In genomic region chr3:158160958-158161357, GRCh38 we compare ENCODE assay signal across 12 cellular contexts. TPM values are rescaled to one million over a fixed set of nuclear protein-coding genes. Genes with fewer than 3 reads are reported as not detected.
DNase-seq lines count a peak whose midpoint lies in the region; ATAC-seq and TF ChIP-seq lines count a peak whose summit lies in the region.
"Had no signal": no experiment of that assay in that cellular context is flagged by ENCODE, and none has a peak within 500 bp of the region (broad histone marks: within the 10 kb centered on the region; RNA-seq: fewer than 3 reads in every experiment).

No MANE protein-coding gene starts in this region.

- H3K9me1 ChIP-seq in IMR-90 (ENCODE audit: insufficient read depth, low read length) = no peaks in the 10 kb centered on the region

- peak; percentile 73 for DNase-seq in AG20443 (ENCODE audit: low spot score)
- peak; percentile 86 for DNase-seq in IMR-90
- peak; percentile 63 for DNase-seq in amniotic epithelial cell (ENCODE audit: low read depth)
- DNase-seq in hepatocyte (ENCODE audit: low spot score) = peak; percentile 7
- no peak for DNase-seq in mucosa of descending colon
- no peak for DNase-seq in NCI-H1417 (lab: John Stamatoyannopoulos, UW)
- no peak for DNase-seq in CD1c-positive myeloid dendritic cell (ENCODE audit: extremely low spot score)
- DNase-seq: activated CD4-positive, CD25-positive, alpha-beta regulatory T cell treated with anti-CD3 and anti-CD28 coated beads, Interleukin-2, amount 50 U/mL, for 72 hours; Peyer's patch had no signal

- peak; percentile 95 for ATAC-seq in IMR-90 (ENCODE audit: low read depth)
- ATAC-seq in mucosa of descending colon = no peak
- ATAC-seq in GM18511 (IDR thresholded peaks at IDR 0.05; ENCODE audit: unreplicated experiment) = no peak
- ATAC-seq: stimulated activated memory B cell treated with anti-CD40 and anti-IgM and Interleukin-4, amounts not matched to agents 10 μg/mL and 1 μg/mL and 100 μg/mL, for 72 hours had no signal

- CTCF ChIA-PET in IMR-90 (lab: Yijun Ruan, JAX) = interaction anchor here (1.0 kb wide), 1 partner anchor 9 kb away, joined by 5 read pairs; no protein-coding TSS in a partner anchor

- H4K5ac ChIP-seq in IMR-90 (ENCODE audit: low read depth, low read length) = no peak overlapping the region

- H3K4me2 ChIP-seq in IMR-90 (ENCODE audit: low read depth, low read length) (peak overlapping the region; percentile 48; the same call in 1 of the 2 replicates), hepatocyte (no peak overlapping the region)

- no peaks in the 10 kb centered on the region for H3K9me2 ChIP-seq in hepatocyte (replicated peaks; ENCODE audit: insufficient read depth)

- H4K20me1 ChIP-seq in IMR-90 (ENCODE audit: insufficient read depth, low read length) (0 out of 2 replicates have a peak, but pooled peaks cover 5% of the 10 kb centered on the region), hepatocyte (ENCODE audit: insufficient read depth, poor library complexity, severe bottlenecking) (no peaks in the 10 kb centered on the region)

- H3K56ac ChIP-seq in IMR-90 (ENCODE audit: extremely low read depth, insufficient read depth, low read length) = no peak overlapping the region

- dilution Hi-C loops in IMR-90 (cut with HindIII; ENCODE audit: low sequenced_read_pairs, unreplicated experiment) = no loop called here

- no peak overlapping the region for H2BK15ac ChIP-seq in IMR-90 (ENCODE audit: low read depth, low read length)

- no TSS peak for BruUV-seq in IMR-90 (replicated peaks; lab: Mats Ljungman, UMichigan)

- no peaks in the 10 kb centered on the region; a peak in 1 of 4 replicates for H3K79me1 ChIP-seq in IMR-90 (ENCODE audit: low read depth in 1 of 2, low read length in 2 of 2)

- H2AK9ac ChIP-seq in IMR-90 (replicated peaks; ENCODE audit: low read depth, low read length, poor library complexity) = no peak overlapping the region

- POLR2A ChIA-PET in IMR-90 (lab: Charles Lee; ENCODE audit: unreplicated experiment) = no interaction called here

- H2BK5ac ChIP-seq in IMR-90 (ENCODE audit: low read depth, low read length, poor library complexity, severe bottlenecking) = no peak overlapping the region

- intact Hi-C loops in IMR-90 (cut with micrococcal nuclease) (loop anchor here (5.0 kb wide), 1 partner anchor 49 kb away; the partner anchor contains the start of gene RSRC1), mucosa of descending colon (cut with DNase I, micrococcal nuclease) (no loop called here)

- H3K18ac ChIP-seq in IMR-90 (ENCODE audit: low read depth, low read length) = peak overlapping the region; percentile 16; the same call in 1 of the 2 replicates

- no peak for TF ChIP-seq POLR2A in IMR-90 (IDR thresholded peaks at IDR 0.05; ENCODE audit: low read depth, low read length)

- no peak for TF ChIP-seq RAD21 in IMR-90 (IDR thresholded peaks at IDR 0.05; ENCODE audit: low read length)

- H2BK20ac ChIP-seq in IMR-90 (ENCODE audit: low read depth, low read length) = no peak overlapping the region

- TF ChIP-seq CTCF in IMR-90 (conservative IDR thresholded peaks at IDR 0.05; ENCODE audit: low read depth, low read length) (no peak), hepatocyte (IDR thresholded peaks at IDR 0.05; ENCODE audit: poor library complexity) (no peak), mucosa of descending colon (IDR thresholded peaks at IDR 0.05) (no peak)

- H4K91ac ChIP-seq in IMR-90 (ENCODE audit: insufficient read depth, low read depth, low read length) = no peak overlapping the region

- H2BK120ac ChIP-seq in IMR-90 (ENCODE audit: low read depth, low read length) = no peak overlapping the region

- H3K4ac ChIP-seq in IMR-90 (ENCODE audit: low read depth, low read length) = no peak overlapping the region

- no peak overlapping the region for H3K4me3 ChIP-seq in IMR-90 (ENCODE audit: insufficient read depth, low read depth, low read length)
- no peak overlapping the region for H3K4me3 ChIP-seq in hepatocyte
- no peak overlapping the region for H3K4me3 ChIP-seq in mucosa of descending colon
- H3K4me3 ChIP-seq: Peyer's patch had no signal

- 0 out of 2 replicates have a peak overlapping the region, but pooled peaks have one; percentile 20 for H2AK5ac ChIP-seq in IMR-90 (ENCODE audit: low read depth, low read length)

- H3K9me3 ChIP-seq in IMR-90 (ENCODE audit: control insufficient read depth, insufficient read depth, low read length) (no peaks in the 10 kb centered on the region), hepatocyte (ENCODE audit: low read depth) (no peaks in the 10 kb centered on the region), mucosa of descending colon (no peaks in the 10 kb centered on the region)
- H3K9me3 ChIP-seq: Peyer's patch had no signal

- H3K9ac ChIP-seq in IMR-90 (ENCODE audit: low read depth, low read length) = no peak overlapping the region

- no peak overlapping the region for H4K8ac ChIP-seq in IMR-90 (ENCODE audit: low read depth in 2 of 2, low read length in 2 of 2)

- no peaks in the 10 kb centered on the region for H3K27me3 ChIP-seq in IMR-90 (ENCODE audit: control insufficient read depth, insufficient read depth, low read length)
- no peaks in the 10 kb centered on the region for H3K27me3 ChIP-seq in hepatocyte
- H3K27me3 ChIP-seq: Peyer's patch had no signal

- no peak overlapping the region for H3K23ac ChIP-seq in IMR-90 (ENCODE audit: low read depth, low read length)

- H3K27ac ChIP-seq in IMR-90 (ENCODE audit: insufficient read depth, low read length) (no peak overlapping the region), hepatocyte (no peak overlapping the region)
- H3K27ac ChIP-seq: Peyer's patch had no signal

- no peaks in the 10 kb centered on the region for H3K79me2 ChIP-seq in hepatocyte

- H2AFZ ChIP-seq in IMR-90 (replicated peaks; ENCODE audit: low read length, poor library complexity) (no peak overlapping the region), hepatocyte (no peak overlapping the region)

- H3K14ac ChIP-seq in IMR-90 (replicated peaks; ENCODE audit: low read depth, low read length) = no peak overlapping the region

- in situ Hi-C loops in IMR-90 (cut with MboI; ENCODE audit: low sequenced_read_pairs) = no loop called here

- H3K36me3 ChIP-seq in IMR-90 (ENCODE audit: control insufficient read depth, insufficient read depth, low read length) (no peaks in the 10 kb centered on the region), hepatocyte (replicated peaks; ENCODE audit: insufficient read depth, low read depth) (no peaks in the 10 kb centered on the region), mucosa of descending colon (ENCODE audit: low read depth) (no peaks in the 10 kb centered on the region)
- H3K36me3 ChIP-seq: Peyer's patch had no signal

- H3K4me1 ChIP-seq in IMR-90 (ENCODE audit: control insufficient read depth, insufficient read depth, low read length) = no peaks in the 10 kb centered on the region; the same call in 1 of the 2 replicates
- H3K4me1 ChIP-seq in hepatocyte (ENCODE audit: insufficient read depth) = no peaks in the 10 kb centered on the region
- no peaks in the 10 kb centered on the region for H3K4me1 ChIP-seq in mucosa of descending colon (ENCODE audit: low read depth)
- H3K4me1 ChIP-seq: Peyer's patch had no signal

TF ChIP-seq in IMR-90, 13 proteins besides CTCF, POLR2A, EP300 and RAD21:
- TF ChIP-seq USF2 (IDR thresholded peaks at IDR 0.05; ENCODE audit: low read depth, low read length) (no peak), CEBPB (IDR thresholded peaks at IDR 0.05; ENCODE audit: low read depth, low read length) (peak; percentile 83), BHLHE40 (IDR thresholded peaks at IDR 0.05; ENCODE audit: low read depth, low read length) (no peak), NFE2L2 (IDR thresholded peaks at IDR 0.05; ENCODE audit: low read depth, low read length) (no peak), FOS (IDR thresholded peaks at IDR 0.05; ENCODE audit: low read depth, low read length) (peak; percentile 71)
TF ChIP-seq in IMR-90: peak in this region for 2.

RNA-seq across cellular contexts. Expression of gene RSRC1, which starts 51.1 kb away (rescaled TPM):
- total RNA-seq in IMR-90 (2012; rRNA removed) = 41.8 and 71.7 TPM in 2 replicates
- 3.8 and 4.5 TPM in 2 replicates for polyA plus RNA-seq in IMR-90 (2012; rRNA removed)
- polyA plus RNA-seq in IMR-90 (2012; cell fraction: cytosol; rRNA removed) = 0.28 and 0.63 TPM in 2 replicates
- polyA plus RNA-seq in IMR-90 (2012; cell fraction: nucleus; rRNA removed; ENCODE audit: low replicate concordance) = 0.42 and 2.3 TPM in 2 replicates
- total RNA-seq in hepatocyte = 34.1 and 37.5 TPM in 2 replicates
- 22.6 and 27.2 TPM in 2 replicates for polyA plus RNA-seq in hepatocyte
- 10 to 100 TPM; 26.6 to 41.9 (median 29.9) TPM for total RNA-seq in mucosa of descending colon

RNA-seq across cellular contexts. Expression of gene SHOX2, which starts 54.7 kb away (rescaled TPM):
- total RNA-seq in IMR-90 (2012; rRNA removed) = 0.83 and 0.90 TPM in 2 replicates
- polyA plus RNA-seq in IMR-90 (2012; rRNA removed) = 2.3 and 2.5 TPM in 2 replicates
- polyA plus RNA-seq in IMR-90 (2012; cell fraction: cytosol; rRNA removed) = 1.1 and 2.9 TPM in 2 replicates
- polyA plus RNA-seq in IMR-90 (2012; cell fraction: nucleus; rRNA removed; ENCODE audit: low replicate concordance) = 12.7 and 16.2 TPM in 2 replicates
- 0.67 and 2.8 TPM in 2 replicates for total RNA-seq in hepatocyte
- 0.94 and 1.2 TPM in 2 replicates for polyA plus RNA-seq in hepatocyte
- total RNA-seq in mucosa of descending colon = under 1 TPM in 1 of 3 donors, not detected in 2; 0.87 TPM
- total RNA-seq: Peyer's patch had no signal
- polyA plus RNA-seq: neural cell had no signal

Comparison
In these comparisons a context has a peak if more than half of its experiments do, and no peak if none do; other contexts are left out.
1. DNase-seq: peak in AG20443 (single experiment), IMR-90 (single experiment), amniotic epithelial cell (single experiment) and hepatocyte (single experiment); none in mucosa of descending colon (0 of 3), NCI-H1417 (0 of 3) and CD1c-positive myeloid dendritic cell (single experiment).